Comparison of ENCODE assay signal across 28 cellular contexts in the genomic region with DNA sequence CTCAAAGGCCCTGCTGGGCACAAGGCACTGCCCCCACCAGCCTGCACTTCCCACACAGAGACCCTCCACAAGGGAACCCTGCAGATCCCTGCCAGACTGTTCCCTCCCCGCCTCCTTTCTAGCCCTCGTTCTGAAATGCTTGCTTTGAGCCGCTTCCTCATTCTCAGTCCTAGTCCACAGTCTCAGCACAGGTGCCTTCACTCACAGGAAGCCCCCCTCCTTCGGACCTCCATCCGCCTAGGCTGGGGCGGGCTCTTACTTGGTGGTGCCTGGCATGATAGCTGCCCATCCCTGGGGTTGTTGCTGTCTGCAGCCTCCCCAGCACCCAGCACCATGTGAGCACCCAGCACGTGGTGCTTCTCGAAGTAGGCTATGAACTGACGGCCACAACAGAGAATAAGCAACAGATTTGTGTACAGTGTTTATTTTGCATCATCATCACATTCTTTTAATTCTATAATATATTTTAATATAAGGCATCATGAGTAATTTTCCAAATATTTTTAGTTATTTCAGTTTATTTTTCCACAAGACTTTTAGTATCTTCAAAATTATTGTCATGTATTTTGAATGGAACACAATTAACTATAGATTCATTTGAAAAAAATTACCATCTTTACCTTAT. TPM values are rescaled to one million over a fixed set of nuclear protein-coding genes. Genes with fewer than 3 reads are reported as not detected.
"Had no signal": no experiment of that assay in that cellular context is flagged by ENCODE, and none has a peak within 500 bp of the region (broad histone marks: within the 10 kb centered on the region; RNA-seq: fewer than 3 reads in every experiment).

No MANE protein-coding gene starts in this region.

- H3K4me1 ChIP-seq: gastrocnemius medialis, pancreas, stomach, suprapubic skin, transverse colon, uterus had no signal

- H3K9me3 ChIP-seq: esophagus muscularis mucosa, gastrocnemius medialis, pancreas, suprapubic skin, transverse colon, uterus had no signal

- H3K4me3 Mint-ChIP-seq: activated CD8-positive, alpha-beta T cell treated with anti-CD3 and anti-CD28 coated beads, Interleukin-2, amount 10 ng/mL, durations not matched to agents 7 days and 5 days; naive thymus-derived CD4-positive, alpha-beta T cell; neural crest cell; stimulated activated effector memory CD8-positive, alpha-beta T cell treated with anti-CD3 and anti-CD28 coated beads, Interleukin-12 subunit alpha, Interleukin-12 subunit beta, amount 100 ng/mL, for 72 hours had no signal

- H3K27me3 ChIP-seq: esophagus muscularis mucosa, pancreas, transverse colon, uterus had no signal

- H3K9me3 Mint-ChIP-seq: activated naive CD4-positive, alpha-beta T cell treated with anti-CD3 and anti-CD28 coated beads, Interleukin-2, amount 50 U/mL, for 72 hours; naive thymus-derived CD4-positive, alpha-beta T cell; stimulated activated effector memory CD8-positive, alpha-beta T cell treated with anti-CD3 and anti-CD28 coated beads, Interleukin-12 subunit alpha, Interleukin-12 subunit beta, amount 100 ng/mL, for 72 hours had no signal

- H3K36me3 Mint-ChIP-seq: activated naive CD4-positive, alpha-beta T cell treated with anti-CD3 and anti-CD28 coated beads, Interleukin-2, amount 50 U/mL, for 72 hours; naive thymus-derived CD4-positive, alpha-beta T cell; stimulated activated effector memory CD8-positive, alpha-beta T cell treated with anti-CD3 and anti-CD28 coated beads, Interleukin-12 subunit alpha, Interleukin-12 subunit beta, amount 100 ng/mL, for 72 hours had no signal

- DNase-seq: activated CD4-positive, alpha-beta T cell treated with anti-CD3 and anti-CD28 coated beads, Interleukin-2, amount 50 U/mL, for 1 hour; activated CD4-positive, CD25-positive, alpha-beta regulatory T cell treated with anti-CD3 and anti-CD28 coated beads, Interleukin-2, amount 50 U/mL, for 72 hours; activated CD8-positive, alpha-beta T cell treated with anti-CD3 and anti-CD28 coated beads, Interleukin-2, amount 10 ng/mL, durations not matched to agents 7 days and 5 days; activated T-cell treated with anti-CD3 and anti-CD28 coated beads, Interleukin-2, amount 50 U/mL, for 1 hour; central memory CD4-positive, alpha-beta T cell; effector memory CD4-positive, alpha-beta T cell; gastrocnemius medialis; hippocampal formation; naive thymus-derived CD4-positive, alpha-beta T cell; pancreas; right cardiac atrium; stimulated activated CD4-positive, alpha-beta T cell treated with anti-CD3 and anti-CD28 coated beads, Interleukin-1b, Interleukin-23, amount 100 ng/mL, for 48 hours; stomach; transverse colon; uterus had no signal

- H3K36me3 ChIP-seq: esophagus muscularis mucosa, gastrocnemius medialis, pancreas, stomach, suprapubic skin, transverse colon, uterus had no signal

- H3K27ac ChIP-seq: esophagus muscularis mucosa, gastrocnemius medialis, pancreas, skin epidermis, stomach, suprapubic skin, transverse colon, uterus, VCaP had no signal

- H3K27ac Mint-ChIP-seq: activated CD8-positive, alpha-beta T cell treated with anti-CD3 and anti-CD28 coated beads, Interleukin-2, amount 10 ng/mL, durations not matched to agents 7 days and 5 days; activated naive CD4-positive, alpha-beta T cell treated with anti-CD3 and anti-CD28 coated beads, Interleukin-2, amount 50 U/mL, for 72 hours; naive thymus-derived CD4-positive, alpha-beta T cell; stimulated activated effector memory CD8-positive, alpha-beta T cell treated with anti-CD3 and anti-CD28 coated beads, Interleukin-12 subunit alpha, Interleukin-12 subunit beta, amount 100 ng/mL, for 72 hours had no signal

- H3K4me1 Mint-ChIP-seq: stimulated activated effector memory CD8-positive, alpha-beta T cell treated with anti-CD3 and anti-CD28 coated beads, Interleukin-12 subunit alpha, Interleukin-12 subunit beta, amount 100 ng/mL, for 72 hours had no signal

- H3K4me3 ChIP-seq: esophagus muscularis mucosa, gastrocnemius medialis, lung, pancreas, skin epidermis, stomach, suprapubic skin, transverse colon, uterus had no signal

- ATAC-seq: activated CD8-positive, alpha-beta T cell treated with anti-CD3 and anti-CD28 coated beads, Interleukin-2, amount 10 ng/mL, durations not matched to agents 7 days and 5 days; activated naive CD4-positive, alpha-beta T cell treated with anti-CD3 and anti-CD28 coated beads, Interleukin-2, amount 50 U/mL, for 72 hours; gastrocnemius medialis; left lobe of liver; naive thymus-derived CD4-positive, alpha-beta T cell; pancreas; stimulated activated effector memory CD8-positive, alpha-beta T cell treated with anti-CD3 and anti-CD28 coated beads, Interleukin-12 subunit alpha, Interleukin-12 subunit beta, amount 100 ng/mL, for 72 hours had no signal

RNA-seq across cellular contexts. Expression of a gene that starts 12.3 kb away (rescaled TPM):
- total RNA-seq: activated CD8-positive, alpha-beta T cell treated with anti-CD3 and anti-CD28 coated beads, Interleukin-2, amount 10 ng/mL, durations not matched to agents 7 days and 5 days; activated naive CD4-positive, alpha-beta T cell treated with anti-CD3 and anti-CD28 coated beads, Interleukin-2, amount 50 U/mL, for 72 hours; dermis microvascular lymphatic vessel endothelial cell; gastrocnemius medialis; left lobe of liver; naive thymus-derived CD4-positive, alpha-beta T cell; neural crest cell; pulmonary artery endothelial cell; right cardiac atrium; stomach; suprapubic skin; T-helper 2 cell treated with Interferon-gamma antibody and Interleukin-4, amounts not matched to agents 100 ng/mL and 5 ng/mL, for 36 hours; transverse colon; uterus had no signal
- polyA plus RNA-seq: keratinocyte; naive thymus-derived CD4-positive, alpha-beta T cell; right cardiac atrium had no signal

RNA-seq across cellular contexts. Expression of a gene that starts 40.7 kb away (rescaled TPM):
- total RNA-seq: activated CD8-positive, alpha-beta T cell treated with anti-CD3 and anti-CD28 coated beads, Interleukin-2, amount 10 ng/mL, durations not matched to agents 7 days and 5 days; activated naive CD4-positive, alpha-beta T cell treated with anti-CD3 and anti-CD28 coated beads, Interleukin-2, amount 50 U/mL, for 72 hours; dermis microvascular lymphatic vessel endothelial cell; gastrocnemius medialis; left lobe of liver; naive thymus-derived CD4-positive, alpha-beta T cell; neural crest cell; pulmonary artery endothelial cell; right cardiac atrium; T-helper 2 cell treated with Interferon-gamma antibody and Interleukin-4, amounts not matched to agents 100 ng/mL and 5 ng/mL, for 36 hours; transverse colon; uterus had no signal
- polyA plus RNA-seq: keratinocyte; naive thymus-derived CD4-positive, alpha-beta T cell; right cardiac atrium had no signal
